Comparison of ENCODE assay signal across 8 cellular contexts in the genomic region with DNA sequence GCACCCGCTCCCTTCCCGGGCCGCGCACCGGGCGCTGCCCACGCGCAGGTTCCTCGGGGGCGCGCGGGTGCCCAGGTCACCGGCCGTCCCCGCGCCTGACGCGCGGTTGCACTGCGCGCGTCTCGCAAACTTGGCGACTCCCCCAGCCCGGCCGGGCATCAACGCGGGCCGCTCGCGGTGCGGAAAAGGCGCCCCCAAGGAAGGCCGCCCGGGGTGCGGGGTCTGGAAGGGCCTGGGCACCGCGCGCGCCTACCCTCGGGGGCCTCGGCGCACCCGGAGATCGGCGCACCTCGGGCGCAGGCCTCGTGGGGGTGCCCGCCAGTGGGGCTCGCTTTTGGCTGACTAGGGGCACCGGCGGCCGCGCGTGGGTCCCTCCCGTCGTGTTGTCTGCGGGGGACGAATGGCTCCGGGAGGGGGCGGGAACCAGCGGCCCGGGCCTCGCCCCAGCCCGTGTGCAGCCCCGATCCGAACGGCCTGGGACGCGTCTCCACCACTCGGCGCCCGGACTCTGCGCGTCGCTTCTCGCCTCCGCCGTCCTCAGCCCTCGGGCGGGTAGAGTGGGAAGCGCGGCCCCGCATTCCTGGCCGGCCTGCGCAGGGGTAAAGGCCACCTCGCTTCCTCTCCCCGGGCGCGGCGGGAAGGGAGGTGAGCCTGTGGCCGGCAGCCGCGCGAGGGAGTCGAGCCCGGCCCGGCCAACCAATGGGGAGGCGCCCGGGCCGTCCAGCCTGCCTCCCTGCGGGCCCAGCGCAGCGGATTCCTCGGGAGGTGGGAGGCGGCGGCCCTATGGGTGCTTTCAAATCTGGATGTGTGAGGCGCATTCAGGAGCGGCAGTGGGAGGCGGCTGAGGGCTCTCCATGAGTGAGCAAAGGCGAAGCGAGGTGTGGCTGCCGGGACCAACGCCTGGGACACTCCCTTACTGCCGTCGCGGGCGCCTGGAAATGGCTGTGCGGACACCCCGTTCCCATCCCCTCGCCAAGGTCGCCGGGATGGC. TPM values are rescaled to one million over a fixed set of nuclear protein-coding genes. Genes with fewer than 3 reads are reported as not detected.
DNase-seq lines count a peak whose midpoint lies in the region; ATAC-seq and TF ChIP-seq lines count a peak whose summit lies in the region.

No MANE protein-coding gene starts in this region.

- TF ChIP-seq CTCF in AG04449 (IDR thresholded peaks at IDR 0.05; ENCODE audit: insufficient read depth, low read length, missing control alignments): no peak

- CTCF ChIA-PET in AG04449 (lab: Yijun Ruan, JAX): no interaction called here

- 13 to 17% methylated on average over 75 to 124 of the region's 124 CpGs for WGBS in aorta, 2 donors

- intact Hi-C loops in aorta (cut with DNase I): loop anchor here in 1 of 2 donors (5.0 kb wide), 1 partner anchor 35 kb away; a partner anchor contains a TSS

- no peaks in the 10 kb centered on the region for H3K4me1 ChIP-seq in aorta (ENCODE audit: control insufficient read depth in 1 of 2, insufficient read depth in 2 of 2, low read length in 2 of 2)

- H3K4me3 ChIP-seq in AG04449 (ENCODE audit: low read depth, low read length): peak overlapping the region; percentile 48
- H3K4me3 ChIP-seq in aorta (ENCODE audit: low read length in 2 of 2): peak overlapping the region; percentile 78 to 90

- peak; percentile 19 for ATAC-seq in HG02798 (IDR thresholded peaks at IDR 0.05; ENCODE audit: poor library complexity, unreplicated experiment)
- ATAC-seq in aorta (ENCODE audit: low FRiP score): no peak

- no peaks in the 10 kb centered on the region for H3K36me3 ChIP-seq in aorta (ENCODE audit: control insufficient read depth in 1 of 2, insufficient read depth in 2 of 2, low read length in 1 of 2)

- H3K27ac ChIP-seq in aorta (ENCODE audit: low read depth in 1 of 2, low read length in 2 of 2): no peak overlapping the region

- H3K9me3 ChIP-seq in aorta (ENCODE audit: control insufficient read depth, low read length): no peaks in the 10 kb centered on the region

- DNase-seq in AG04449 (ENCODE audit: low read depth, low spot score): no peak
- peak; percentile 43 for DNase-seq in cerebellum (ENCODE audit: low spot score)
- DNase-seq in lung microvascular endothelial cell (ENCODE audit: low read depth in 2 of 2): peak; percentile 34 to 76
- DNase-seq in aorta: no peak
- no peak for DNase-seq in A172 (ENCODE audit: low spot score)
- no peak for DNase-seq in NCI-H187 (lab: John Stamatoyannopoulos, UW)
- DNase-seq in COR-L47 (lab: John Stamatoyannopoulos, UW): no peak

- no peaks in the 10 kb centered on the region for H3K27me3 ChIP-seq in aorta (ENCODE audit: control insufficient read depth in 1 of 2, insufficient read depth in 2 of 2, low read length in 1 of 2)

- POLR2A ChIA-PET in AG04449 (lab: Yijun Ruan, JAX): no interaction called here

RNA-seq across cellular contexts. Expression of a gene that starts 0.9 kb away (rescaled TPM):
- total RNA-seq in cerebellum: 20.3 TPM
- 37.7 and 46.4 TPM in 2 replicates for total RNA-seq in lung microvascular endothelial cell
- 10 to 100 TPM; 17.4 to 22.7 TPM for total RNA-seq in aorta
- 1 to 10 TPM in 1 of 2 donors, under 1 TPM in 1; 0.50 to 2.1 TPM for polyA plus RNA-seq in aorta
- total RNA-seq in A172 (2014; rRNA removed; shearing (Covaris generic)): 6.8 and 10.3 TPM in 2 replicates

RNA-seq across cellular contexts. Expression of a gene that starts 29.3 kb away (rescaled TPM):
- total RNA-seq in cerebellum: not detected
- not detected in 2 replicates for total RNA-seq in lung microvascular endothelial cell
- total RNA-seq in aorta: not detected
- polyA plus RNA-seq in aorta: under 1 TPM in 1 of 2 donors, not detected in 1; 0.38 TPM
- not detected in 2 replicates for total RNA-seq in A172 (2014; rRNA removed; shearing (Covaris generic))

RNA-seq across cellular contexts. Expression of a gene that starts 33.1 kb away (rescaled TPM):
- total RNA-seq in cerebellum (33.1 TPM), lung microvascular endothelial cell (96.3 and 113 TPM in 2 replicates), aorta (100 to 1,000 TPM in 1 of 2 donors, 10 to 100 TPM in 1; 91.2 to 110 TPM)
- polyA plus RNA-seq in aorta: 100 to 1,000 TPM in 1 of 2 donors, 10 to 100 TPM in 1; 89.8 to 112 TPM
- total RNA-seq in A172 (2014; rRNA removed; shearing (Covaris generic)): 149 and 174 TPM in 2 replicates

Comparison
In these comparisons a context has a peak if more than half of its experiments do, and no peak if none do; other contexts are left out.
1. DNase-seq: peak in cerebellum (single experiment) and lung microvascular endothelial cell (2 of 2); none in AG04449 (single experiment), aorta (0 of 2), A172 (single experiment), NCI-H187 (0 of 2) and COR-L47 (single experiment).